In genomic region chr1:24728982-24729381, GRCh38 we compare ENCODE assay signal across 22 cellular contexts.
"Had no signal": no experiment of that assay in that cellular context is flagged by ENCODE, and none has a peak within 500 bp of the region (broad histone marks: within the 10 kb centered on the region; RNA-seq: fewer than 3 reads in every experiment).

No MANE protein-coding gene starts in this region.

- H3K36me3 ChIP-seq: esophagus muscularis mucosa, stomach had no signal

- H2AFZ ChIP-seq: parathyroid adenoma had no signal

- H3K9me3 Mint-ChIP-seq: activated naive CD4-positive, alpha-beta T cell treated with anti-CD3 and anti-CD28 coated beads, Interleukin-2, amount 50 U/mL, for 24 hours; natural killer cell treated with Interleukin-12 subunit alpha and Interleukin-12 subunit beta and Interleukin-15 and Interleukin-18, amount 100 ng/mL, for 72 hours; stimulated activated effector memory CD8-positive, alpha-beta T cell treated with anti-CD3 and anti-CD28 coated beads, Interleukin-12 subunit alpha, Interleukin-12 subunit beta, amount 100 ng/mL, for 72 hours; type B pancreatic cell had no signal

- H3K36me3 Mint-ChIP-seq: activated naive CD4-positive, alpha-beta T cell treated with anti-CD3 and anti-CD28 coated beads, Interleukin-2, amount 50 U/mL, for 24 hours; brain; natural killer cell treated with Interleukin-12 subunit alpha and Interleukin-12 subunit beta and Interleukin-15 and Interleukin-18, amount 100 ng/mL, for 72 hours; stimulated activated effector memory CD8-positive, alpha-beta T cell treated with anti-CD3 and anti-CD28 coated beads, Interleukin-12 subunit alpha, Interleukin-12 subunit beta, amount 100 ng/mL, for 72 hours; type B pancreatic cell had no signal

- H3K27me3 Mint-ChIP-seq: activated naive CD4-positive, alpha-beta T cell treated with anti-CD3 and anti-CD28 coated beads, Interleukin-2, amount 50 U/mL, for 24 hours; brain; natural killer cell treated with Interleukin-12 subunit alpha and Interleukin-12 subunit beta and Interleukin-15 and Interleukin-18, amount 100 ng/mL, for 72 hours; type B pancreatic cell had no signal

- ATAC-seq: natural killer cell treated with Interleukin-12 subunit alpha and Interleukin-12 subunit beta and Interleukin-15 and Interleukin-18, amount 100 ng/mL, for 72 hours; right cardiac atrium; SK-N-SH treated with all-trans-retinoic acid at 6 μM for 48 hours; stimulated activated effector memory CD8-positive, alpha-beta T cell treated with anti-CD3 and anti-CD28 coated beads, Interleukin-12 subunit alpha, Interleukin-12 subunit beta, amount 100 ng/mL, for 72 hours had no signal

- H3K9ac ChIP-seq: parathyroid adenoma had no signal

- H3K4me3 Mint-ChIP-seq: activated naive CD4-positive, alpha-beta T cell treated with anti-CD3 and anti-CD28 coated beads, Interleukin-2, amount 50 U/mL, for 24 hours; brain; natural killer cell treated with Interleukin-12 subunit alpha and Interleukin-12 subunit beta and Interleukin-15 and Interleukin-18, amount 100 ng/mL, for 72 hours; stimulated activated effector memory CD8-positive, alpha-beta T cell treated with anti-CD3 and anti-CD28 coated beads, Interleukin-12 subunit alpha, Interleukin-12 subunit beta, amount 100 ng/mL, for 72 hours; type B pancreatic cell had no signal

- H3K4me1 ChIP-seq: parathyroid adenoma had no signal

- H3K9me3 ChIP-seq: esophagus muscularis mucosa, stomach had no signal

- H3K4me3 ChIP-seq: esophagus muscularis mucosa, stomach had no signal

- H3K27me3 ChIP-seq: esophagus muscularis mucosa, stomach had no signal

- FAIRE-seq: colon, frontal cortex had no signal

- H3K27ac Mint-ChIP-seq: activated naive CD4-positive, alpha-beta T cell treated with anti-CD3 and anti-CD28 coated beads, Interleukin-2, amount 50 U/mL, for 24 hours; natural killer cell treated with Interleukin-12 subunit alpha and Interleukin-12 subunit beta and Interleukin-15 and Interleukin-18, amount 100 ng/mL, for 72 hours; stimulated activated effector memory CD8-positive, alpha-beta T cell treated with anti-CD3 and anti-CD28 coated beads, Interleukin-12 subunit alpha, Interleukin-12 subunit beta, amount 100 ng/mL, for 72 hours; type B pancreatic cell had no signal

- DNase-seq: activated CD4-positive, alpha-beta T cell treated with anti-CD3 and anti-CD28 coated beads, Interleukin-2, amount 50 U/mL, for 1 hour; activated CD4-positive, CD25-positive, alpha-beta regulatory T cell treated with anti-CD3 and anti-CD28 coated beads, Interleukin-2, amount 50 U/mL, for 72 hours; activated gamma-delta T cell treated with Interleukin-2 at 50 U/mL for 16 hours; activated T-cell treated with anti-CD3 and anti-CD28 coated beads, Interleukin-2, amount 50 U/mL, for 1 hour; anterior cingulate cortex; central memory CD4-positive, alpha-beta T cell; glutamatergic neuron; hypothalamus; stimulated activated CD4-positive, alpha-beta T cell treated with anti-CD3 and anti-CD28 coated beads, Interleukin-1b, Interleukin-23, amount 100 ng/mL, for 48 hours; stomach had no signal

- H3K79me2 ChIP-seq: parathyroid adenoma had no signal

- H3K27ac ChIP-seq: esophagus muscularis mucosa, parathyroid adenoma, stomach, VCaP had no signal
